In genomic region chr13:49620170-49620621, GRCh38 we compare ENCODE assay signal across 10 cellular contexts. TPM values are rescaled to one million over a fixed set of nuclear protein-coding genes. Genes with fewer than 3 reads are reported as not detected.
DNase-seq lines count a peak whose midpoint lies in the region; ATAC-seq and TF ChIP-seq lines count a peak whose summit lies in the region.
"Had no signal": no experiment of that assay in that cellular context is flagged by ENCODE, and none has a peak within 500 bp of the region (broad histone marks: within the 10 kb centered on the region; RNA-seq: fewer than 3 reads in every experiment).

No MANE protein-coding gene starts in this region.

- H3K4me3 Mint-ChIP-seq in activated CD4-positive, alpha-beta memory T cell treated with anti-CD3 and anti-CD28 coated beads for 36 hours = no peak overlapping the region
- H3K4me3 Mint-ChIP-seq in activated CD4-positive, alpha-beta memory T cell treated with anti-CD3 and anti-CD28 coated beads, Interleukin-2, amount 10 ng/mL, durations not matched to agents 7 days and 5 days = no peak overlapping the region

- H3K27me3 ChIP-seq in spleen (replicated peaks in 1 of 7) = no peaks in the 10 kb centered on the region
- H3K27me3 ChIP-seq in HAP-1 (ENCODE audit: low read depth) = no peaks in the 10 kb centered on the region
- H3K27me3 ChIP-seq in esophagus squamous epithelium = no peaks in the 10 kb centered on the region
- H3K27me3 ChIP-seq: BLaER1 treated with 17β-estradiol and CSF1 and Interleukin-3, amounts not matched to agents 10 nM and 100 nM; gastroesophageal sphincter had no signal

- no peaks in the 10 kb centered on the region for H3K36me3 Mint-ChIP-seq in activated CD4-positive, alpha-beta memory T cell treated with anti-CD3 and anti-CD28 coated beads for 36 hours
- no peaks in the 10 kb centered on the region for H3K36me3 Mint-ChIP-seq in activated CD4-positive, alpha-beta memory T cell treated with anti-CD3 and anti-CD28 coated beads, Interleukin-2, amount 10 ng/mL, durations not matched to agents 7 days and 5 days (ENCODE audit: low read depth)

- in situ Hi-C loops in HAP-1 (cut with MboI; ENCODE audit: low sequenced_read_pairs) = no loop called here

- ATAC-seq in HG02678 (IDR thresholded peaks at IDR 0.05; ENCODE audit: unreplicated experiment) = peak; percentile 77
- ATAC-seq: gastroesophageal sphincter had no signal

- H3K36me3 ChIP-seq in spleen (no peaks in the 10 kb centered on the region), HAP-1 (replicated peaks) (no peaks in the 10 kb centered on the region), esophagus squamous epithelium (no peaks in the 10 kb centered on the region)
- H3K36me3 ChIP-seq: BLaER1 treated with 17β-estradiol and CSF1 and Interleukin-3, amounts not matched to agents 10 nM and 100 nM; gastroesophageal sphincter had no signal

- peaks cover 1% of the 10 kb centered on the region for H3K27me3 Mint-ChIP-seq in activated CD4-positive, alpha-beta memory T cell treated with anti-CD3 and anti-CD28 coated beads for 36 hours
- H3K27me3 Mint-ChIP-seq in activated CD4-positive, alpha-beta memory T cell treated with anti-CD3 and anti-CD28 coated beads, Interleukin-2, amount 10 ng/mL, durations not matched to agents 7 days and 5 days = no peaks in the 10 kb centered on the region

- CTCF ChIA-PET in activated CD4-positive, alpha-beta memory T cell treated with anti-CD3 and anti-CD28 coated beads for 36 hours (lab: Charles Lee) = no interaction called here
- CTCF ChIA-PET in activated CD4-positive, alpha-beta memory T cell treated with anti-CD3 and anti-CD28 coated beads, Interleukin-2, amount 10 ng/mL, durations not matched to agents 7 days and 5 days (lab: Charles Lee) = interaction anchor here (1.3 kb wide), 1 partner anchor 12 kb away, joined by 3 read pairs; no protein-coding TSS in a partner anchor

- no peak overlapping the region for H3K27ac Mint-ChIP-seq in activated CD4-positive, alpha-beta memory T cell treated with anti-CD3 and anti-CD28 coated beads for 36 hours
- no peak overlapping the region for H3K27ac Mint-ChIP-seq in activated CD4-positive, alpha-beta memory T cell treated with anti-CD3 and anti-CD28 coated beads, Interleukin-2, amount 10 ng/mL, durations not matched to agents 7 days and 5 days

- H3K4me3 ChIP-seq in spleen = peak overlapping the region in 3 of 8 donors; percentile 4 to 61 (median 9)
- no peak overlapping the region for H3K4me3 ChIP-seq in HAP-1
- H3K4me3 ChIP-seq in esophagus squamous epithelium = peak overlapping the region in 1 of 4 donors; percentile 48
- H3K4me3 ChIP-seq: BLaER1 treated with 17β-estradiol and CSF1 and Interleukin-3, amounts not matched to agents 10 nM and 100 nM had no signal

- peak overlapping the region in 4 of 8 donors; percentile 43 to 80 (median 48) for H3K27ac ChIP-seq in spleen
- no peak overlapping the region for H3K27ac ChIP-seq in esophagus squamous epithelium
- H3K27ac ChIP-seq: BLaER1 treated with 17β-estradiol and CSF1 and Interleukin-3, amounts not matched to agents 10 nM and 100 nM; gastroesophageal sphincter had no signal

- POLR2A ChIA-PET in activated CD4-positive, alpha-beta memory T cell treated with anti-CD3 and anti-CD28 coated beads for 36 hours (lab: Charles Lee) = no interaction called here
- POLR2A ChIA-PET in activated CD4-positive, alpha-beta memory T cell treated with anti-CD3 and anti-CD28 coated beads, Interleukin-2, amount 10 ng/mL, durations not matched to agents 7 days and 5 days (lab: Charles Lee) = interaction anchor here (1.5 kb wide), 1 partner anchor 9 kb away, joined by 3 read pairs; no protein-coding TSS in a partner anchor

- H3K4me1 Mint-ChIP-seq in activated CD4-positive, alpha-beta memory T cell treated with anti-CD3 and anti-CD28 coated beads for 36 hours (ENCODE audit: low read depth) = no peaks in the 10 kb centered on the region
- H3K4me1 Mint-ChIP-seq in activated CD4-positive, alpha-beta memory T cell treated with anti-CD3 and anti-CD28 coated beads, Interleukin-2, amount 10 ng/mL, durations not matched to agents 7 days and 5 days = no peaks in the 10 kb centered on the region

- DNase-seq in activated CD4-positive, alpha-beta memory T cell treated with anti-CD3 and anti-CD28 coated beads for 36 hours = peak; percentile 11
- no peak for DNase-seq in activated CD4-positive, alpha-beta memory T cell treated with anti-CD3 and anti-CD28 coated beads, Interleukin-2, amount 10 ng/mL, durations not matched to agents 7 days and 5 days
- peak; percentile 4 for DNase-seq in RPMI7951 (ENCODE audit: low read depth)
- DNase-seq in spleen = peak; percentile 88
- no peak for DNase-seq in HAP-1 (ENCODE audit: low spot score in 2 of 2)
- no peak for DNase-seq in NCI-H510A treated with DMSO at 0.1 percent for 48 hours (lab: John Stamatoyannopoulos, UW)
- DNase-seq in esophagus squamous epithelium (lab: John Stamatoyannopoulos, UW) = no peak

- 20 to 87% (median 58%) methylated on average over 19 to 22 of the region's 22 CpGs for WGBS in spleen, 5 donors
- WGBS in esophagus squamous epithelium, 2 donors = 41 to 63% methylated on average over 14 to 15 of the region's 22 CpGs

- TF ChIP-seq POLR2A in spleen (IDR thresholded peaks at IDR 0.05) (no peak), esophagus squamous epithelium (IDR thresholded peaks at IDR 0.05) (no peak)

- H3K4me1 ChIP-seq in spleen (peaks cover 0 to 36% (median 14%) of the 10 kb centered on the region in 6 donors), HAP-1 (peaks cover 2% of the 10 kb centered on the region; the same call in 1 of the 2 replicates), esophagus squamous epithelium (peaks cover 0 to 16% (median 3%) of the 10 kb centered on the region in 3 donors)

- no peaks in the 10 kb centered on the region for H3K9me3 ChIP-seq in spleen
- H3K9me3 ChIP-seq in HAP-1 = no peaks in the 10 kb centered on the region
- H3K9me3 ChIP-seq in esophagus squamous epithelium = no peaks in the 10 kb centered on the region
- H3K9me3 ChIP-seq: gastroesophageal sphincter had no signal

- TF ChIP-seq CTCF in spleen (IDR thresholded peaks at IDR 0.05 in 8 of 11, conservative IDR thresholded peaks at IDR 0.05 in 3 of 11) = no peak
- TF ChIP-seq CTCF in esophagus squamous epithelium (IDR thresholded peaks at IDR 0.05) = no peak

- intact Hi-C loops in activated CD4-positive, alpha-beta memory T cell treated with anti-CD3 and anti-CD28 coated beads for 36 hours (cut with micrococcal nuclease) = no loop called here
- intact Hi-C loops in spleen (cut with DNase I; ENCODE audit: low total_unique reads) (no loop called here), esophagus squamous epithelium (cut with DNase I) (no loop called here)

- no peaks in the 10 kb centered on the region for H3K9me3 Mint-ChIP-seq in activated CD4-positive, alpha-beta memory T cell treated with anti-CD3 and anti-CD28 coated beads for 36 hours
- no peaks in the 10 kb centered on the region for H3K9me3 Mint-ChIP-seq in activated CD4-positive, alpha-beta memory T cell treated with anti-CD3 and anti-CD28 coated beads, Interleukin-2, amount 10 ng/mL, durations not matched to agents 7 days and 5 days

RNA-seq across cellular contexts. Expression of gene ARL11, which starts 8.1 kb away (rescaled TPM):
- total RNA-seq in activated CD4-positive, alpha-beta memory T cell treated with anti-CD3 and anti-CD28 coated beads for 36 hours = under 1 TPM; 0.33 to 0.34 TPM
- under 1 TPM; 0.63 to 0.81 TPM for total RNA-seq in activated CD4-positive, alpha-beta memory T cell treated with anti-CD3 and anti-CD28 coated beads, Interleukin-2, amount 10 ng/mL, durations not matched to agents 7 days and 5 days
- total RNA-seq in RPMI7951 (2014; rRNA removed; shearing (Covaris generic)) = not detected in 2 replicates
- total RNA-seq in spleen = 10 to 100 TPM in 5 of 7 donors, 1 to 10 TPM in 2; 8.5 to 15.7 (median 11.7) TPM
- 10 to 100 TPM in 1 of 3 donors, 1 to 10 TPM in 2; 4.7 to 11.8 (median 8.8) TPM for polyA plus RNA-seq in spleen
- total RNA-seq in esophagus squamous epithelium = 1 to 10 TPM in 1 of 4 donors, under 1 TPM in 3; 0.22 to 1.9 (median 0.95) TPM

RNA-seq across cellular contexts. Expression of gene RCBTB1, which starts 34.8 kb away (rescaled TPM):
- total RNA-seq in activated CD4-positive, alpha-beta memory T cell treated with anti-CD3 and anti-CD28 coated beads for 36 hours = 10 to 100 TPM; 18.7 to 19.3 TPM
- total RNA-seq in activated CD4-positive, alpha-beta memory T cell treated with anti-CD3 and anti-CD28 coated beads, Interleukin-2, amount 10 ng/mL, durations not matched to agents 7 days and 5 days = 10 to 100 TPM; 18.5 to 19.0 TPM
- total RNA-seq in RPMI7951 (2014; rRNA removed; shearing (Covaris generic)) = 8.9 and 9.6 TPM in 2 replicates
- total RNA-seq in spleen (10 to 100 TPM; 19.4 to 30.9 (median 29.3) TPM), esophagus squamous epithelium (10 to 100 TPM in 1 of 4 donors, 1 to 10 TPM in 3; 2.0 to 15.1 (median 5.7) TPM)
- 10 to 100 TPM in 2 of 3 donors, 1 to 10 TPM in 1; 10.0 to 13.7 (median 10.3) TPM for polyA plus RNA-seq in spleen

Comparison
In these comparisons a context has a peak if more than half of its experiments do, and no peak if none do; other contexts are left out.
1. DNase-seq: peak in activated CD4-positive, alpha-beta memory T cell treated with anti-CD3 and anti-CD28 coated beads for 36 hours (single experiment), RPMI7951 (single experiment) and spleen (single experiment); none in activated CD4-positive, alpha-beta memory T cell treated with anti-CD3 and anti-CD28 coated beads, Interleukin-2, amount 10 ng/mL, durations not matched to agents 7 days and 5 days (single experiment), HAP-1 (0 of 2), NCI-H510A treated with DMSO at 0.1 percent for 48 hours (single experiment) and esophagus squamous epithelium (single experiment).